Comparison of ENCODE assay signal across 18 cellular contexts in genomic region chr16:67207116-67207856, GRCh38. TPM values are rescaled to one million over a fixed set of nuclear protein-coding genes. Genes with fewer than 3 reads are reported as not detected.
A peak's percentile ranks its signal among the peaks of the same experiment; 100 is the strongest.
DNase-seq lines count a peak whose midpoint lies in the region; ATAC-seq, FAIRE-seq and TF ChIP-seq lines count a peak whose summit lies in the region.
"Had no signal": no experiment of that assay in that cellular context is flagged by ENCODE, and none has a peak within 500 bp of the region (broad histone marks: within the 10 kb centered on the region; RNA-seq: fewer than 3 reads in every experiment).

No MANE protein-coding gene starts in this region.

- H3K9me2 ChIP-seq in SK-N-SH: no peaks in the 10 kb centered on the region

- no peak overlapping the region for H2BK5ac ChIP-seq in mesendoderm (ENCODE audit: low read length)

- H3K79me2 ChIP-seq in SK-N-SH (ENCODE audit: insufficient read depth) (no peaks in the 10 kb centered on the region), keratinocyte (ENCODE audit: control insufficient read depth, insufficient read depth, low read length) (no peaks in the 10 kb centered on the region), mesendoderm (ENCODE audit: control insufficient read depth, insufficient read depth, low read length) (no peaks in the 10 kb centered on the region)

- CTCF ChIA-PET in SK-N-SH (lab: Yijun Ruan, JAX): interaction anchor here (0.9 to 1.5 kb wide), 5 partner anchors 16 to 189 kb away, joined by 3 to 5 read pairs (median 3); partner anchors contain the start of gene TMEM208

- no peak overlapping the region for H2AFZ ChIP-seq in SK-N-SH (ENCODE audit: low read depth)
- H2AFZ ChIP-seq in keratinocyte (ENCODE audit: control insufficient read depth, low read length): no peak overlapping the region

- no peak overlapping the region for H3K18ac ChIP-seq in mesendoderm (ENCODE audit: low read length)

- H2BK120ac ChIP-seq in mesendoderm (ENCODE audit: low read depth, low read length): no peak overlapping the region

- TF ChIP-seq CTCF in heart right ventricle (IDR thresholded peaks at IDR 0.05) (no peak), SK-N-SH (IDR thresholded peaks at IDR 0.05) (no peak), keratinocyte (optimal IDR thresholded peaks at IDR 0.05 in 1 of 3, IDR thresholded peaks at IDR 0.05 in 1 of 3, conservative IDR thresholded peaks at IDR 0.05 in 1 of 3; ENCODE audit: extremely low read depth in 1 of 3, insufficient read depth in 2 of 3, low read length in 3 of 3) (no peak)

- H3K9me1 ChIP-seq in keratinocyte (ENCODE audit: control insufficient read depth, extremely low read depth, insufficient read depth, low read length): peaks cover 4% of the 10 kb centered on the region

- H3K9me3 ChIP-seq in right cardiac atrium (ENCODE audit: control insufficient read depth, low read length) (no peaks in the 10 kb centered on the region), heart right ventricle (no peaks in the 10 kb centered on the region), SK-N-SH (no peaks in the 10 kb centered on the region), keratinocyte (ENCODE audit: control insufficient read depth, low read depth, low read length) (no peaks in the 10 kb centered on the region), MG63 (no peaks in the 10 kb centered on the region)
- H3K9me3 ChIP-seq: adrenal gland, esophagus muscularis mucosa, stomach had no signal

- H3K4me1 ChIP-seq in right cardiac atrium (ENCODE audit: control insufficient read depth, insufficient read depth, low read length) (no peaks in the 10 kb centered on the region), heart right ventricle (no peaks in the 10 kb centered on the region), SK-N-SH (ENCODE audit: control insufficient read depth in 1 of 2, insufficient read depth in 2 of 2, low read depth in 1 of 2, low read length in 1 of 2) (peaks cover 8 to 11% of the 10 kb centered on the region in 2 experiments; a peak in 2 of 4 replicates), keratinocyte (ENCODE audit: control insufficient read depth, extremely low read depth, insufficient read depth, low read length) (peaks cover 32% of the 10 kb centered on the region), mesendoderm (ENCODE audit: control insufficient read depth, low read depth, low read length) (no peaks in the 10 kb centered on the region)
- H3K4me1 ChIP-seq: esophagus muscularis mucosa had no signal

- no peak overlapping the region for H3K4ac ChIP-seq in mesendoderm (ENCODE audit: low read depth, low read length)

- peaks cover 4% of the 10 kb centered on the region for H3F3A ChIP-seq in SK-N-SH (replicated peaks; ENCODE audit: insufficient read depth)

- H2AK5ac ChIP-seq in mesendoderm (ENCODE audit: low read length): no peak overlapping the region

- H3K9ac ChIP-seq in SK-N-SH: no peak overlapping the region
- peak overlapping the region; percentile 31 for H3K9ac ChIP-seq in keratinocyte (ENCODE audit: control insufficient read depth, extremely low read depth, insufficient read depth, low read length)
- H3K9ac ChIP-seq in mesendoderm (ENCODE audit: low read length): no peak overlapping the region

- TF ChIP-seq EP300 in SK-N-SH (IDR thresholded peaks at IDR 0.05; ENCODE audit: borderline replicate concordance in 1 of 2, low read depth in 1 of 2, low read length in 1 of 2): no peak

- no peak overlapping the region for H3K23ac ChIP-seq in mesendoderm (ENCODE audit: low read length)

- FAIRE-seq in keratinocyte (lab: Jason Lieb, UNC): no peak
- FAIRE-seq: small intestine had no signal

- H3K56ac ChIP-seq in mesendoderm (ENCODE audit: low read length): no peak overlapping the region

- no peak for TF ChIP-seq RAD21 in SK-N-SH (IDR thresholded peaks at IDR 0.05; ENCODE audit: low read length)

- dilution Hi-C loops in keratinocyte (cut with MboI; ENCODE audit: extremely low pct_ligation_motif_present, low sequenced_read_pairs): no loop called here

- H3K27me3 ChIP-seq in right cardiac atrium (ENCODE audit: control insufficient read depth, insufficient read depth) (no peaks in the 10 kb centered on the region), heart right ventricle (no peaks in the 10 kb centered on the region), SK-N-SH (ENCODE audit: insufficient read depth) (no peaks in the 10 kb centered on the region), keratinocyte (ENCODE audit: control insufficient read depth, extremely low read depth, insufficient read depth, low read length) (no peaks in the 10 kb centered on the region), mesendoderm (ENCODE audit: insufficient read depth, low read length, poor library complexity) (no peaks in the 10 kb centered on the region), MG63 (no peaks in the 10 kb centered on the region)
- H3K27me3 ChIP-seq: adrenal gland, esophagus muscularis mucosa, stomach had no signal

- ATAC-seq in right cardiac atrium (peak in 1 of 2 donors; percentile 7), heart right ventricle (no peak), GM18520 (IDR thresholded peaks at IDR 0.05; ENCODE audit: unreplicated experiment) (no peak)
- ATAC-seq: activated T-cell treated with anti-CD3 and anti-CD28 coated beads, Interleukin-2, amount 50 U/mL, for 72 hours had no signal

- POLR2A ChIA-PET in SK-N-SH (lab: Yijun Ruan, JAX): interaction anchor here (1.8 to 4.0 kb wide), 4 partner anchors 9 to 20 kb away, joined by 7 to 21 read pairs (median 8); partner anchors contain the start of gene TMEM208

- H4K20me1 ChIP-seq in SK-N-SH (ENCODE audit: insufficient read depth) (no peaks in the 10 kb centered on the region), keratinocyte (ENCODE audit: control insufficient read depth, extremely low read depth, insufficient read depth, low read length) (no peaks in the 10 kb centered on the region)

- no peak overlapping the region for H4K8ac ChIP-seq in mesendoderm (ENCODE audit: low read depth, low read length)

- H4K5ac ChIP-seq in mesendoderm (ENCODE audit: low read length): no peak overlapping the region

- H3K36me3 ChIP-seq in heart right ventricle: peaks cover 0 to 52% (median 0%) of the 10 kb centered on the region in 9 donors
- peaks cover 0 to 19% of the 10 kb centered on the region in 2 experiments for H3K36me3 ChIP-seq in SK-N-SH (replicated peaks in 1 of 2; ENCODE audit: control insufficient read depth in 1 of 2, insufficient read depth in 2 of 2, low read length in 1 of 2)
- H3K36me3 ChIP-seq in keratinocyte (ENCODE audit: control insufficient read depth in 2 of 2, extremely low read depth in 1 of 2, insufficient read depth in 2 of 2, low read length in 2 of 2): peaks cover 3 to 16% of the 10 kb centered on the region in 2 experiments
- H3K36me3 ChIP-seq in mesendoderm (ENCODE audit: control insufficient read depth, insufficient read depth, low read length): no peaks in the 10 kb centered on the region
- H3K36me3 ChIP-seq in MG63: no peaks in the 10 kb centered on the region

- H3K79me1 ChIP-seq in mesendoderm (ENCODE audit: low read length): no peaks in the 10 kb centered on the region

- H3K4me2 ChIP-seq in SK-N-SH (no peak overlapping the region), keratinocyte (ENCODE audit: control insufficient read depth, extremely low read depth, insufficient read depth, low read depth, low read length) (peak overlapping the region; percentile 48), mesendoderm (ENCODE audit: low read length) (no peak overlapping the region)

- H3K4me3 ChIP-seq in right cardiac atrium (ENCODE audit: low read length) (no peak overlapping the region), heart right ventricle (no peak overlapping the region), SK-N-SH (ENCODE audit: low read depth in 2 of 2, low read length in 1 of 2) (no peak overlapping the region), keratinocyte (ENCODE audit: control insufficient read depth in 2 of 3, extremely low read depth in 1 of 3, insufficient read depth in 2 of 3, low read depth in 1 of 3, low read length in 3 of 3) (no peak overlapping the region), mesendoderm (ENCODE audit: low read length) (no peak overlapping the region), MG63 (no peak overlapping the region)
- H3K4me3 ChIP-seq: adrenal gland, esophagus muscularis mucosa, stomach had no signal

- no peak overlapping the region for H2BK15ac ChIP-seq in mesendoderm (replicated peaks; ENCODE audit: low read depth)

- intact Hi-C loops in right cardiac atrium (cut with DNase I) (no loop called here), heart right ventricle (cut with DNase I) (no loop called here)

- DNase-seq in right cardiac atrium (peak in 2 of 3 donors; percentile 51 to 59), heart right ventricle (no peak), SK-N-SH (peak; percentile 52), keratinocyte (ENCODE audit: low read depth, low spot score) (no peak), mesendoderm (no peak), AG08395 (ENCODE audit: low spot score) (no peak), MG63 (no peak)
- DNase-seq: activated CD4-positive, alpha-beta T cell treated with anti-CD3 and anti-CD28 coated beads, Interleukin-2, amount 10 ng/mL, durations not matched to agents 24 days and 14 days; activated T-cell treated with anti-CD3 and anti-CD28 coated beads, Interleukin-2, amount 50 U/mL, for 72 hours; DMS153; hippocampal formation; NCI-H187 treated with DMSO at 0.1 percent for 48 hours; NCI-H526 treated with DMSO at 0.1 percent for 48 hours; small intestine; stomach had no signal

- H3K27ac ChIP-seq in right cardiac atrium (ENCODE audit: low read length) (no peak overlapping the region), heart right ventricle (no peak overlapping the region), SK-N-SH (ENCODE audit: low read depth in 2 of 2, low read length in 1 of 2) (peak overlapping the region in 1 of 2 experiments; percentile 30; a peak in 1 of 4 replicates), keratinocyte (ENCODE audit: control insufficient read depth, insufficient read depth, low read length) (peak overlapping the region; percentile 52), mesendoderm (ENCODE audit: low read depth, low read length) (no peak overlapping the region)
- H3K27ac ChIP-seq: esophagus muscularis mucosa, stomach had no signal

- 76% methylated on average over 18 of the region's 18 CpGs for WGBS in right cardiac atrium
- WGBS in heart right ventricle, 2 donors: 80 to 82% methylated on average over 18 of the region's 18 CpGs
- 74% methylated on average over 5 of the region's 18 CpGs for WGBS in SK-N-SH (ENCODE audit: low lambda C conversion rate)
- WGBS in mesendoderm (ENCODE audit: extremely low coverage, insufficient coverage, low lambda C conversion rate): no CpG with 5 or more reads among the region's 18 CpGs

RNA-seq across cellular contexts. Expression of gene ELMO3, which starts 8.4 kb away (rescaled TPM):
- total RNA-seq in right cardiac atrium: under 1 TPM; 0.51 to 0.85 (median 0.76) TPM
- 0.72 TPM for polyA plus RNA-seq in right cardiac atrium
- total RNA-seq in heart right ventricle: 1 to 10 TPM in 1 of 10 donors, under 1 TPM in 9; 0.19 to 1.1 (median 0.42) TPM
- 1 to 10 TPM; 1.3 to 1.9 TPM for polyA plus RNA-seq in heart right ventricle
- 2.3 and 3.1 TPM in 2 replicates for polyA plus RNA-seq in SK-N-SH (2012; rRNA removed)
- polyA plus RNA-seq in SK-N-SH (2012; cell fraction: cytosol; rRNA removed): 0.58 and 0.90 TPM in 2 replicates
- polyA plus RNA-seq in SK-N-SH (2012; cell fraction: nucleus; rRNA removed): 20.1 and 23.3 TPM in 2 replicates
- polyA plus RNA-seq in keratinocyte: 21.0 to 38.7 TPM (median 23.4 TPM) in 3 replicates
- polyA plus RNA-seq in keratinocyte (2011; ENCODE audit: low read depth): 7.2 TPM
- 10.4 and 26.3 TPM in 2 replicates for polyA plus RNA-seq in keratinocyte (2011; cell fraction: cytosol; rRNA removed)
- 37.7 and 52.4 TPM in 2 replicates for polyA plus RNA-seq in keratinocyte (2011; cell fraction: nucleus; rRNA removed)
- 21.4 and 27.8 TPM in 2 replicates for polyA plus RNA-seq in keratinocyte (2012; ENCODE audit: low replicate concordance)
- polyA minus RNA-seq in keratinocyte: 17.3 to 29.4 TPM (median 24.9 TPM) in 3 replicates
- 42.6 TPM for polyA minus RNA-seq in keratinocyte (2011; cell fraction: cytosol; rRNA and poly(A)+ RNA removed)
- 24.1 and 26.5 TPM in 2 replicates for polyA minus RNA-seq in keratinocyte (2011; cell fraction: nucleus; rRNA and poly(A)+ RNA removed)
- 2.1 TPM for polyA plus RNA-seq in mesendoderm (2013, experiment 1 of 2)
- polyA plus RNA-seq in mesendoderm (2013, experiment 2 of 2): 2.1 TPM
- total RNA-seq in MG63 (2014; rRNA removed; shearing (Covaris generic); ENCODE audit: low replicate concordance): 1.9 TPM in 1 of 2 replicates, not detected in the other

RNA-seq across cellular contexts. Expression of gene E2F4, which starts 15.3 kb away (rescaled TPM):
- total RNA-seq in right cardiac atrium: 10 to 100 TPM; 36.4 to 42.5 (median 40.5) TPM
- 33.9 TPM for polyA plus RNA-seq in right cardiac atrium
- total RNA-seq in heart right ventricle: 10 to 100 TPM; 21.9 to 45.6 (median 28.6) TPM
- 10 to 100 TPM; 33.4 to 38.4 TPM for polyA plus RNA-seq in heart right ventricle
- polyA plus RNA-seq in SK-N-SH (2012; rRNA removed): 168 and 210 TPM in 2 replicates
- 67.3 and 95.5 TPM in 2 replicates for polyA plus RNA-seq in SK-N-SH (2012; cell fraction: cytosol; rRNA removed)
- 745 and 747 TPM in 2 replicates for polyA plus RNA-seq in SK-N-SH (2012; cell fraction: nucleus; rRNA removed)
- 64.7 to 97.7 TPM (median 74.8 TPM) in 3 replicates for polyA plus RNA-seq in keratinocyte
- 52.9 TPM for polyA plus RNA-seq in keratinocyte (2011; ENCODE audit: low read depth)
- 39.3 and 55.7 TPM in 2 replicates for polyA plus RNA-seq in keratinocyte (2011; cell fraction: cytosol; rRNA removed)
- 202 and 214 TPM in 2 replicates for polyA plus RNA-seq in keratinocyte (2011; cell fraction: nucleus; rRNA removed)
- polyA plus RNA-seq in keratinocyte (2012; ENCODE audit: low replicate concordance): 40.1 and 54.6 TPM in 2 replicates
- 76.7 to 122 TPM (median 88.0 TPM) in 3 replicates for polyA minus RNA-seq in keratinocyte
- polyA minus RNA-seq in keratinocyte (2011; cell fraction: cytosol; rRNA and poly(A)+ RNA removed): 77.1 TPM
- 36.3 and 37.2 TPM in 2 replicates for polyA minus RNA-seq in keratinocyte (2011; cell fraction: nucleus; rRNA and poly(A)+ RNA removed)
- polyA plus RNA-seq in mesendoderm (2013, experiment 1 of 2): 55.3 TPM
- 56.0 TPM for polyA plus RNA-seq in mesendoderm (2013, experiment 2 of 2)
- total RNA-seq in MG63 (2014; rRNA removed; shearing (Covaris generic); ENCODE audit: low replicate concordance): 72.5 and 81.0 TPM in 2 replicates

RNA-seq across cellular contexts. Expression of gene EXOC3L1, which starts 17.4 kb away (rescaled TPM):
- total RNA-seq in right cardiac atrium: 1 to 10 TPM; 1.3 to 3.0 (median 2.2) TPM
- polyA plus RNA-seq in right cardiac atrium: 3.2 TPM
- 1 to 10 TPM; 1.8 to 4.8 (median 3.0) TPM for total RNA-seq in heart right ventricle
- 1 to 10 TPM; 7.7 to 8.8 TPM for polyA plus RNA-seq in heart right ventricle
- 0.46 and 0.83 TPM in 2 replicates for polyA plus RNA-seq in SK-N-SH (2012; rRNA removed)
- polyA plus RNA-seq in SK-N-SH (2012; cell fraction: cytosol; rRNA removed): 0.22 and 0.26 TPM in 2 replicates
- 1.8 and 3.1 TPM in 2 replicates for polyA plus RNA-seq in SK-N-SH (2012; cell fraction: nucleus; rRNA removed)
- polyA plus RNA-seq in keratinocyte: not detected in 3 replicates
- polyA plus RNA-seq in keratinocyte (2011; ENCODE audit: low read depth): not detected
- not detected in 2 replicates for polyA plus RNA-seq in keratinocyte (2011; cell fraction: cytosol; rRNA removed)
- polyA plus RNA-seq in keratinocyte (2011; cell fraction: nucleus; rRNA removed): not detected in 2 replicates
- 0.05 and 0.21 TPM in 2 replicates for polyA plus RNA-seq in keratinocyte (2012; ENCODE audit: low replicate concordance)
- polyA minus RNA-seq in keratinocyte: not detected in 3 replicates
- polyA minus RNA-seq in keratinocyte (2011; cell fraction: cytosol; rRNA and poly(A)+ RNA removed): not detected
- polyA minus RNA-seq in keratinocyte (2011; cell fraction: nucleus; rRNA and poly(A)+ RNA removed): not detected in 2 replicates
- 0.95 TPM for polyA plus RNA-seq in mesendoderm (2013, experiment 1 of 2)
- polyA plus RNA-seq in mesendoderm (2013, experiment 2 of 2): 0.94 TPM
- total RNA-seq in MG63 (2014; rRNA removed; shearing (Covaris generic); ENCODE audit: low replicate concordance): not detected in 2 replicates
- total RNA-seq: activated T-cell treated with anti-CD3 and anti-CD28 coated beads, Interleukin-2, amount 50 U/mL, for 72 hours had no signal

RNA-seq across cellular contexts. Expression of gene TMEM208, which starts 19.6 kb away (rescaled TPM):
- total RNA-seq in right cardiac atrium (10 to 100 TPM; 15.4 to 26.2 (median 17.0) TPM), heart right ventricle (10 to 100 TPM in 6 of 10 donors, 1 to 10 TPM in 4; 7.6 to 22.1 (median 11.7) TPM)
- polyA plus RNA-seq in right cardiac atrium (43.5 TPM), heart right ventricle (10 to 100 TPM; 74.7 to 92.0 TPM), SK-N-SH (2012; rRNA removed) (98.2 and 130 TPM in 2 replicates), keratinocyte (44.9 to 47.6 TPM (median 46.3 TPM) in 3 replicates)
- 85.0 and 109 TPM in 2 replicates for polyA plus RNA-seq in SK-N-SH (2012; cell fraction: cytosol; rRNA removed)
- 101 TPM in 2 replicates for polyA plus RNA-seq in SK-N-SH (2012; cell fraction: nucleus; rRNA removed)
- 28.4 TPM for polyA plus RNA-seq in keratinocyte (2011; ENCODE audit: low read depth)
- polyA plus RNA-seq in keratinocyte (2011; cell fraction: cytosol; rRNA removed): 32.4 and 50.2 TPM in 2 replicates
- polyA plus RNA-seq in keratinocyte (2011; cell fraction: nucleus; rRNA removed): 41.7 and 44.5 TPM in 2 replicates
- polyA plus RNA-seq in keratinocyte (2012; ENCODE audit: low replicate concordance): 39.1 and 45.1 TPM in 2 replicates
- polyA minus RNA-seq in keratinocyte: 29.7 to 39.9 TPM (median 32.6 TPM) in 3 replicates
- 27.6 TPM for polyA minus RNA-seq in keratinocyte (2011; cell fraction: cytosol; rRNA and poly(A)+ RNA removed)
- 12.6 and 15.7 TPM in 2 replicates for polyA minus RNA-seq in keratinocyte (2011; cell fraction: nucleus; rRNA and poly(A)+ RNA removed)
- polyA plus RNA-seq in mesendoderm (2013, experiment 1 of 2): 37.1 TPM
- 34.1 TPM for polyA plus RNA-seq in mesendoderm (2013, experiment 2 of 2)
- total RNA-seq in MG63 (2014; rRNA removed; shearing (Covaris generic); ENCODE audit: low replicate concordance): 27.1 and 33.2 TPM in 2 replicates

RNA-seq across cellular contexts. Expression of gene MATCAP1, which starts 23.5 kb away (rescaled TPM):
- 10 to 100 TPM; 16.2 to 22.9 (median 17.2) TPM for total RNA-seq in right cardiac atrium
- 14.8 TPM for polyA plus RNA-seq in right cardiac atrium
- total RNA-seq in heart right ventricle: 10 to 100 TPM in 9 of 10 donors, 1 to 10 TPM in 1; 8.0 to 15.2 (median 12.1) TPM
- 10 to 100 TPM; 13.0 to 30.9 TPM for polyA plus RNA-seq in heart right ventricle
- 68.5 and 83.5 TPM in 2 replicates for polyA plus RNA-seq in SK-N-SH (2012; rRNA removed)
- 9.5 and 20.4 TPM in 2 replicates for polyA plus RNA-seq in SK-N-SH (2012; cell fraction: cytosol; rRNA removed)
- polyA plus RNA-seq in SK-N-SH (2012; cell fraction: nucleus; rRNA removed): 409 and 450 TPM in 2 replicates
- polyA plus RNA-seq in keratinocyte: 9.0 to 15.0 TPM (median 13.3 TPM) in 3 replicates
- 3.7 TPM for polyA plus RNA-seq in keratinocyte (2011; ENCODE audit: low read depth)
- polyA plus RNA-seq in keratinocyte (2011; cell fraction: cytosol; rRNA removed): 2.6 and 4.5 TPM in 2 replicates
- 44.9 and 60.2 TPM in 2 replicates for polyA plus RNA-seq in keratinocyte (2011; cell fraction: nucleus; rRNA removed)
- 6.1 and 7.2 TPM in 2 replicates for polyA plus RNA-seq in keratinocyte (2012; ENCODE audit: low replicate concordance)
- 5.7 to 13.2 TPM (median 11.8 TPM) in 3 replicates for polyA minus RNA-seq in keratinocyte
- polyA minus RNA-seq in keratinocyte (2011; cell fraction: cytosol; rRNA and poly(A)+ RNA removed): 6.5 TPM
- 15.9 and 20.0 TPM in 2 replicates for polyA minus RNA-seq in keratinocyte (2011; cell fraction: nucleus; rRNA and poly(A)+ RNA removed)
- polyA plus RNA-seq in mesendoderm (2013, experiment 1 of 2): 9.7 TPM
- polyA plus RNA-seq in mesendoderm (2013, experiment 2 of 2): 8.2 TPM
- 5.7 and 8.5 TPM in 2 replicates for total RNA-seq in MG63 (2014; rRNA removed; shearing (Covaris generic); ENCODE audit: low replicate concordance)

Comparison
In these comparisons a context has a peak if more than half of its experiments do, and no peak if none do; other contexts are left out.
1. DNase-seq: peak in right cardiac atrium (2 of 3) and SK-N-SH (single experiment); none in heart right ventricle (0 of 2), keratinocyte (single experiment), mesendoderm (single experiment), AG08395 (single experiment) and MG63 (single experiment).